ENCODE assay signal across 8 cellular contexts in genomic region chr15:43187544-43188155, GRCh38. TPM values are rescaled to one million over a fixed set of nuclear protein-coding genes. Genes with fewer than 3 reads are reported as not detected.
DNase-seq lines count a peak whose midpoint lies in the region; ATAC-seq and TF ChIP-seq lines count a peak whose summit lies in the region.

No MANE protein-coding gene starts in this region.

- TF ChIP-seq RAD21 in IMR-90 (IDR thresholded peaks at IDR 0.05; ENCODE audit: low read length), result peak; percentile 71

- CTCF ChIA-PET in IMR-90 (lab: Yijun Ruan, JAX), result no interaction called here

- peaks cover 33% of the 10 kb centered on the region for H3K36me3 Mint-ChIP-seq in T-helper 1 cell treated with Interleukin-12 subunit alpha and Interleukin-12 subunit beta and Interleukin-4 antibody, amounts not matched to agents 30 μg/mL and 1 μg/mL, for 36 hours (ENCODE audit: low read depth)

- DNase-seq in DMS79 treated with DMSO at 0.1 percent for 48 hours (lab: John Stamatoyannopoulos, UW) (peak; percentile 1), DMS79 (lab: John Stamatoyannopoulos, UW) (no peak), IMR-90 (peak; percentile 80), fibroblast of the aortic adventitia (ENCODE audit: low read depth) (peak; percentile 77), skeletal muscle cell (ENCODE audit: low read depth) (peak; percentile 41), islet precursor cell (no peak)

- no peaks in the 10 kb centered on the region for H3K9me3 Mint-ChIP-seq in T-helper 1 cell treated with Interleukin-12 subunit alpha and Interleukin-12 subunit beta and Interleukin-4 antibody, amounts not matched to agents 30 μg/mL and 1 μg/mL, for 36 hours

- no peaks in the 10 kb centered on the region for H3K9me3 ChIP-seq in IMR-90 (ENCODE audit: control insufficient read depth, insufficient read depth, low read length)

- no peak overlapping the region for H2BK15ac ChIP-seq in IMR-90 (ENCODE audit: low read depth, low read length)

- no TSS peak for BruUV-seq in IMR-90 (replicated peaks; lab: Mats Ljungman, UMichigan)

- WGBS in IMR-90 (ENCODE audit: extremely low coverage in 2 of 2, insufficient read length in 1 of 2), 2 experiments, result no CpG with 5 or more reads among the region's 2 CpGs

- H3K4ac ChIP-seq in IMR-90 (ENCODE audit: low read depth, low read length), result no peak overlapping the region

- H4K8ac ChIP-seq in IMR-90 (ENCODE audit: low read depth in 2 of 2, low read length in 2 of 2), result no peak overlapping the region

- no peak overlapping the region for H3K14ac ChIP-seq in IMR-90 (replicated peaks; ENCODE audit: low read depth, low read length)

- no peak overlapping the region for H3K9ac ChIP-seq in IMR-90 (ENCODE audit: low read depth, low read length)

- intact Hi-C loops in IMR-90 (cut with micrococcal nuclease), result loop anchor here (1.0 to 10.0 kb wide), 3 partner anchors 93 to 485 kb away; no protein-coding TSS in a partner anchor

- H3K56ac ChIP-seq in IMR-90 (ENCODE audit: extremely low read depth, insufficient read depth, low read length), result no peak overlapping the region

- no peaks in the 10 kb centered on the region for H4K20me1 ChIP-seq in IMR-90 (ENCODE audit: insufficient read depth, low read length)

- dilution Hi-C loops in IMR-90 (cut with HindIII; ENCODE audit: low sequenced_read_pairs, unreplicated experiment), result no loop called here

- in situ Hi-C loops in IMR-90 (cut with MboI; ENCODE audit: low sequenced_read_pairs), result loop anchor here (5.0 kb wide), 1 partner anchor 95 kb away; no protein-coding TSS in a partner anchor

- H4K91ac ChIP-seq in IMR-90 (ENCODE audit: insufficient read depth, low read depth, low read length), result no peak overlapping the region

- H3K79me1 ChIP-seq in IMR-90 (ENCODE audit: low read depth in 1 of 2, low read length in 2 of 2), result peaks cover 10 to 13% of the 10 kb centered on the region in 2 experiments

- no peak overlapping the region for H3K4me3 ChIP-seq in IMR-90 (ENCODE audit: insufficient read depth, low read depth, low read length)
- no peak overlapping the region for H3K4me3 ChIP-seq in fibroblast of the aortic adventitia (ENCODE audit: low read depth, low read length)
- no peak overlapping the region for H3K4me3 ChIP-seq in skeletal muscle cell (ENCODE audit: low read depth, low read length)

- no peak overlapping the region for H3K4me2 ChIP-seq in IMR-90 (ENCODE audit: low read depth, low read length)

- ATAC-seq in IMR-90 (ENCODE audit: low read depth) (no peak), esophagus mucosa (no peak)

- TF ChIP-seq POLR2A in IMR-90 (IDR thresholded peaks at IDR 0.05; ENCODE audit: low read depth, low read length), result no peak

- H4K5ac ChIP-seq in IMR-90 (ENCODE audit: low read depth, low read length), result no peak overlapping the region

- H3K27me3 ChIP-seq in IMR-90 (ENCODE audit: control insufficient read depth, insufficient read depth, low read length), result no peaks in the 10 kb centered on the region

- peak overlapping the region; percentile 40 for H3K4me3 Mint-ChIP-seq in T-helper 1 cell treated with Interleukin-12 subunit alpha and Interleukin-12 subunit beta and Interleukin-4 antibody, amounts not matched to agents 30 μg/mL and 1 μg/mL, for 36 hours

- no peak overlapping the region for H2AK9ac ChIP-seq in IMR-90 (replicated peaks; ENCODE audit: low read depth, low read length, poor library complexity)

- no peak overlapping the region for H2AFZ ChIP-seq in IMR-90 (replicated peaks; ENCODE audit: low read length, poor library complexity)

- H3K9me1 ChIP-seq in IMR-90 (ENCODE audit: insufficient read depth, low read length), result peaks cover 4% of the 10 kb centered on the region

- H3K36me3 ChIP-seq in IMR-90 (ENCODE audit: control insufficient read depth, insufficient read depth, low read length), result peaks cover 12% of the 10 kb centered on the region

- POLR2A ChIA-PET in IMR-90 (lab: Charles Lee; ENCODE audit: unreplicated experiment), result no interaction called here

- H3K18ac ChIP-seq in IMR-90 (ENCODE audit: low read depth, low read length), result no peak overlapping the region

- H3K27ac Mint-ChIP-seq in T-helper 1 cell treated with Interleukin-12 subunit alpha and Interleukin-12 subunit beta and Interleukin-4 antibody, amounts not matched to agents 30 μg/mL and 1 μg/mL, for 36 hours, result no peak overlapping the region

- H2AK5ac ChIP-seq in IMR-90 (ENCODE audit: low read depth, low read length), result no peak overlapping the region

- no peak overlapping the region for H3K27ac ChIP-seq in IMR-90 (ENCODE audit: insufficient read depth, low read length)

- H2BK120ac ChIP-seq in IMR-90 (ENCODE audit: low read depth, low read length), result no peak overlapping the region

- TF ChIP-seq CTCF in IMR-90 (conservative IDR thresholded peaks at IDR 0.05; ENCODE audit: low read depth, low read length) (peak; percentile 82), fibroblast of the aortic adventitia (IDR thresholded peaks at IDR 0.05; ENCODE audit: insufficient read depth, low read length) (peak; percentile 77)

- H3K23ac ChIP-seq in IMR-90 (ENCODE audit: low read depth, low read length), result no peak overlapping the region

- no peak overlapping the region for H2BK20ac ChIP-seq in IMR-90 (ENCODE audit: low read depth, low read length)

- no peaks in the 10 kb centered on the region for H3K27me3 Mint-ChIP-seq in T-helper 1 cell treated with Interleukin-12 subunit alpha and Interleukin-12 subunit beta and Interleukin-4 antibody, amounts not matched to agents 30 μg/mL and 1 μg/mL, for 36 hours (ENCODE audit: low read depth)

- no peak overlapping the region for H2BK5ac ChIP-seq in IMR-90 (ENCODE audit: low read depth, low read length, poor library complexity, severe bottlenecking)

- no peaks in the 10 kb centered on the region for H3K4me1 ChIP-seq in IMR-90 (ENCODE audit: control insufficient read depth, insufficient read depth, low read length)

- H3K4me1 Mint-ChIP-seq in T-helper 1 cell treated with Interleukin-12 subunit alpha and Interleukin-12 subunit beta and Interleukin-4 antibody, amounts not matched to agents 30 μg/mL and 1 μg/mL, for 36 hours (ENCODE audit: low read depth), result peaks cover 20% of the 10 kb centered on the region

TF ChIP-seq in IMR-90, 13 proteins besides CTCF, POLR2A, EP300 and RAD21:
- TF ChIP-seq SMC3 (IDR thresholded peaks at IDR 0.05; ENCODE audit: low read depth, low read length), result peak; percentile 76
- TF ChIP-seq MXI1 (IDR thresholded peaks at IDR 0.05; ENCODE audit: borderline replicate concordance, low read depth, low read length), result no peak

RNA-seq across cellular contexts. Expression of gene CCNDBP1, which starts 2.4 kb away (rescaled TPM):
- total RNA-seq in IMR-90 (2012; rRNA removed) (33.9 and 40.3 TPM in 2 replicates), fibroblast of the aortic adventitia (ENCODE audit: low replicate concordance) (44.6 and 61.2 TPM in 2 replicates), esophagus mucosa (53.1 TPM)
- polyA plus RNA-seq in IMR-90 (2012; rRNA removed), result 33.4 and 34.9 TPM in 2 replicates
- polyA plus RNA-seq in IMR-90 (2012; cell fraction: cytosol; rRNA removed), result 15.8 and 18.6 TPM in 2 replicates
- 16.6 and 32.5 TPM in 2 replicates for polyA plus RNA-seq in IMR-90 (2012; cell fraction: nucleus; rRNA removed; ENCODE audit: low replicate concordance)

RNA-seq across cellular contexts. Expression of gene EPB42, which starts 33.2 kb away (rescaled TPM):
- total RNA-seq in IMR-90 (2012; rRNA removed) (not detected in 2 replicates), fibroblast of the aortic adventitia (ENCODE audit: low replicate concordance) (not detected in 2 replicates), esophagus mucosa (not detected)
- polyA plus RNA-seq in IMR-90 (2012; rRNA removed), result not detected in 2 replicates
- polyA plus RNA-seq in IMR-90 (2012; cell fraction: cytosol; rRNA removed), result not detected in 2 replicates
- polyA plus RNA-seq in IMR-90 (2012; cell fraction: nucleus; rRNA removed; ENCODE audit: low replicate concordance), result not detected in 2 replicates

RNA-seq across cellular contexts. Expression of gene TMEM62, which starts 54.3 kb away (rescaled TPM):
- total RNA-seq in IMR-90 (2012; rRNA removed), result 5.6 and 8.6 TPM in 2 replicates
- polyA plus RNA-seq in IMR-90 (2012; rRNA removed), result 3.1 and 3.7 TPM in 2 replicates
- polyA plus RNA-seq in IMR-90 (2012; cell fraction: cytosol; rRNA removed), result 1.6 and 2.4 TPM in 2 replicates
- 5.0 and 15.5 TPM in 2 replicates for polyA plus RNA-seq in IMR-90 (2012; cell fraction: nucleus; rRNA removed; ENCODE audit: low replicate concordance)
- total RNA-seq in fibroblast of the aortic adventitia (ENCODE audit: low replicate concordance), result 9.6 and 18.5 TPM in 2 replicates
- 11.8 TPM for total RNA-seq in esophagus mucosa

Comparison
In these comparisons a context has a peak if more than half of its experiments do, and no peak if none do; other contexts are left out.
1. DNase-seq: peak in DMS79 treated with DMSO at 0.1 percent for 48 hours (single experiment), IMR-90 (single experiment), fibroblast of the aortic adventitia (single experiment) and skeletal muscle cell (single experiment); none in DMS79 (single experiment) and islet precursor cell (single experiment).